ENCODE assay signal across 12 cellular contexts in genomic region chr3:46280105-46280797, GRCh38. TPM values are rescaled to one million over a fixed set of nuclear protein-coding genes. Genes with fewer than 3 reads are reported as not detected.
A peak's percentile ranks its signal among the peaks of the same experiment; 100 is the strongest.
DNase-seq lines count a peak whose midpoint lies in the region; ATAC-seq, FAIRE-seq and TF ChIP-seq lines count a peak whose summit lies in the region.
"Had no signal": no experiment of that assay in that cellular context is flagged by ENCODE, and none has a peak within 500 bp of the region (broad histone marks: within the 10 kb centered on the region; RNA-seq: fewer than 3 reads in every experiment).

No MANE protein-coding gene starts in this region.

- FAIRE-seq in urothelium cell line (lab: Jason Lieb, UNC): peak; percentile 17

- peak overlapping the region in 1 of 2 donors; percentile 51 for H3K4me3 Mint-ChIP-seq in activated T-cell treated with anti-CD3 and anti-CD28 coated beads, Interleukin-2, amount 50 U/mL, for 72 hours
- H3K4me3 Mint-ChIP-seq: B cell had no signal

- H3K4me1 ChIP-seq in foreskin keratinocyte: no peaks in the 10 kb centered on the region
- H3K4me1 ChIP-seq: prostate gland, transverse colon had no signal

- H3K27ac ChIP-seq in foreskin keratinocyte: no peak overlapping the region
- H3K27ac ChIP-seq: prostate gland had no signal

- H3K36me3 Mint-ChIP-seq in activated T-cell treated with anti-CD3 and anti-CD28 coated beads, Interleukin-2, amount 50 U/mL, for 72 hours (ENCODE audit: insufficient read depth in 2 of 2): peaks cover 9% of the 10 kb centered on the region in 2 donors

- H3K27ac Mint-ChIP-seq in activated T-cell treated with anti-CD3 and anti-CD28 coated beads, Interleukin-2, amount 50 U/mL, for 72 hours: peak overlapping the region; percentile 58
- H3K27ac Mint-ChIP-seq: B cell had no signal

- peak; percentile 76 to 80 for ATAC-seq in activated T-cell treated with anti-CD3 and anti-CD28 coated beads, Interleukin-2, amount 50 U/mL, for 72 hours (replicated peaks in 1 of 2)
- ATAC-seq in foreskin keratinocyte (peak; percentile 69), GM18861 (IDR thresholded peaks at IDR 0.05; ENCODE audit: unreplicated experiment) (no peak), GM19351 (IDR thresholded peaks at IDR 0.05; ENCODE audit: unreplicated experiment) (no peak), HG03442 (IDR thresholded peaks at IDR 0.05; ENCODE audit: unreplicated experiment) (no peak)

- H3K4me1 Mint-ChIP-seq in activated T-cell treated with anti-CD3 and anti-CD28 coated beads, Interleukin-2, amount 50 U/mL, for 72 hours (ENCODE audit: low read depth): peaks cover 65% of the 10 kb centered on the region

- peaks cover 11% of the 10 kb centered on the region for H3K27me3 ChIP-seq in foreskin keratinocyte
- H3K27me3 ChIP-seq: transverse colon had no signal

- peaks cover 45% of the 10 kb centered on the region for H3K27me3 Mint-ChIP-seq in activated T-cell treated with anti-CD3 and anti-CD28 coated beads, Interleukin-2, amount 50 U/mL, for 72 hours (ENCODE audit: low read depth)
- H3K27me3 Mint-ChIP-seq: B cell had no signal

- H3K9me3 Mint-ChIP-seq in activated T-cell treated with anti-CD3 and anti-CD28 coated beads, Interleukin-2, amount 50 U/mL, for 72 hours: peaks cover 4 to 5% of the 10 kb centered on the region in 2 donors

- peak; percentile 34 to 63 for DNase-seq in stimulated activated CD4-positive, alpha-beta T cell treated with anti-CD3 and anti-CD28 coated beads, Interleukin-15, amount 100 ng/mL, for 48 hours (ENCODE audit: low read depth in 2 of 2)
- no peak for DNase-seq in stimulated activated CD4-positive, alpha-beta T cell treated with anti-CD3 and anti-CD28 coated beads, Interleukin-4, amount 100 ng/mL, for 1 hour
- DNase-seq in activated T-cell treated with anti-CD3 and anti-CD28 coated beads, Interleukin-2, amount 50 U/mL, for 72 hours: peak; percentile 76 to 79
- DNase-seq in foreskin keratinocyte (peak; percentile 70 to 84), urothelium cell line (ENCODE audit: low spot score) (peak; percentile 67)
- DNase-seq: activated effector memory CD4-positive, alpha-beta T cell treated with anti-CD3 and anti-CD28 coated beads, Interleukin-2, amount 50 U/mL, for 16 hours; transverse colon had no signal

- no peak for TF ChIP-seq CTCF in foreskin keratinocyte (conservative IDR thresholded peaks at IDR 0.05)

RNA-seq across cellular contexts. Expression of gene CCR3, which starts 38.0 kb away (rescaled TPM):
- total RNA-seq in activated T-cell treated with anti-CD3 and anti-CD28 coated beads, Interleukin-2, amount 50 U/mL, for 72 hours: not detected
- not detected in 2 replicates for total RNA-seq in foreskin keratinocyte
- polyA plus RNA-seq in foreskin keratinocyte: not detected in 2 replicates
- total RNA-seq: B cell, prostate gland, transverse colon had no signal

Comparison
In these comparisons a context has a peak if more than half of its experiments do, and no peak if none do; other contexts are left out.
1. ATAC-seq: peak in activated T-cell treated with anti-CD3 and anti-CD28 coated beads, Interleukin-2, amount 50 U/mL, for 72 hours (2 of 2) and foreskin keratinocyte (single experiment); none in GM18861 (single experiment), GM19351 (single experiment) and HG03442 (single experiment).